Comparison of ENCODE assay signal across 1 cellular context in the genomic region with DNA sequence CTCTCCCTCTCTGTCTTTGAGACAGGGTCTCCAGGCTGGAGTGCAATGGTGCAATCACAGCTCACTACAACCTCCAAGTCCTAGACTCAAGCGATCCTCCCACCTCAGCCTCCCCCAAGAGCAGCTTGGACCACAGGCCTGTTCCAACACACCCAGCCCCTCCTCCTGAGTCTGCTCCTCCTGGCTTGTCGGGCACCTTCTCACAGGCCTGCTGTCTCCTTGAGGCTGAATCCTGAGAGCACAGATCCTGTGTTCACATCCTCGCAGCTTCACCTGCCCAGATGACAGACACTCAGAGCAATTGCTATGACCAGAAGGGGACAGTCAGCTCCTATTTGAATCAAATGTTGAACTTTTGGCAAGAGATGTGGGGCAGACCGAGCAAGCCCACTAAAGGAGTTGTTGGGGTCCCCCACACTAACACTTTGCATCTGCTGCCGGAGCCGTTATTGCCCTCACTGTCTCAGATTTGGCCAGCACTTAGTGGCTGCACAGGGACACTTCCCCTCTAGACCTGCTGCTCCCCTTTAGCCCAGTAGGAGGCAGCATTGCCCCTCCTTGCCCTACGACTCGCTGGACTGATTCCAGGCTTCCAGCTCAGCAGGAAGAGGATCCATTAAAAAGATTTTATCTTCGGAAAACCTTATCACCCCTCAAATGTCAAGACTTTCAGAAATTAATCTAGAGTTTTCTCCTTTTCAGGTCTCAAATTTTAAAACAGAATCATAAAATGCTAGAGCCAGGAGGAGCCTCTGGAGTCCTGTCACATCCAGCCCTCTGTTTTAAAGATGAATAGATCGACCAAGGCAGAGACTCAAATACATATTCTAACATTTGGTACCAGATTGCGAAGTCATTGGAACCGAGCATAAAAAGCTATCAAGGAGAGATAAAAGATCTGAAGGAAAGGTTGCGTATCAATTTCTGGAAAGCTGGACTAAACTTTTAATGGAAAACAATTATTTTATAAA.
TF ChIP-seq lines count a peak whose summit lies in the region.

No MANE protein-coding gene starts in this region.

TF ChIP-seq in GM12878, 131 proteins besides CTCF, POLR2A, EP300 and RAD21 (continued from another document):
- TF ChIP-seq ZNF274 (IDR thresholded peaks at IDR 0.05; ENCODE audit: insufficient read depth, insufficient read length) (no peak), NKRF (conservative IDR thresholded peaks at IDR 0.05) (no peak), HDAC6 (IDR thresholded peaks at IDR 0.05; ENCODE audit: unreplicated experiment) (no peak), SPI1 (IDR thresholded peaks at IDR 0.05; ENCODE audit: borderline replicate concordance, insufficient read depth, low read depth, low read length) (peak; percentile 67; the same call in 1 of the 2 replicates), ZNF592 (IDR thresholded peaks at IDR 0.05) (0 out of 2 replicates have a peak, but pooled peaks have one; percentile 11), TCF7 (IDR thresholded peaks at IDR 0.05; ENCODE audit: borderline replicate concordance) (no peak), YY1 (IDR thresholded peaks at IDR 0.05; ENCODE audit: low read depth, low read length) (0 out of 2 replicates have a peak, but pooled peaks have one; percentile 41)
